ENCODE assay signal across 2 cellular contexts in the genomic region with DNA sequence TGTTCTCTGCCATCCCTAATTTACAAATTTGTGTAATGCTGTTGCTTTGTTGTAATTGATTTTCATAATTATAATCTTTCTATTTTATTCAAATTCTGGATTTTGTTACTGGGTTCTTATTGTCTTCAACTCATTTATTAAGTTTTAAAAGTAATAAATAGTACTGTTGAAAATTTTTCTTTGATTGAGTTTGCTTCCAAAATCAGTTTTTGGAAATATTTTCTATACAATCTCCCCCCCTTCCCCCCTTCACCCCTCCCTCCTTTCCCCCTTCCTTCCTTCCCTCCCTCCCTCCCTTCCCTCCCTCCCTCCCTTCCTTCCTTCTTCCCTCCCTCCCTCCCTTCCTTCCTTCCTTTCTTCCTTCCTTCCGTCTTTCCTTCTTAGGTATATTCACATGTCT.
TF ChIP-seq lines count a peak whose summit lies in the region.

No MANE protein-coding gene starts in this region.

TF ChIP-seq in HepG2, 621 proteins besides CTCF, POLR2A, EP300 and RAD21:
- TF ChIP-seq CBX2 (IDR thresholded peaks at IDR 0.05; ENCODE audit: low read depth, low read length) (no peak), CBX2 (CRISPR knock-in tag; IDR thresholded peaks at IDR 0.05; ENCODE audit: low read depth) (no peak), HNRNPK (IDR thresholded peaks at IDR 0.05; ENCODE audit: low read depth, low read length, poor library complexity, severe bottlenecking) (peak; percentile 84)

TF ChIP-seq in K562, 482 proteins besides CTCF, POLR2A, EP300 and RAD21:
- TF ChIP-seq HNRNPK (IDR thresholded peaks at IDR 0.05; ENCODE audit: low read depth, low read length, poor library complexity, severe bottlenecking) (peak; percentile 83), STAT5B (CRISPR knock-in tag; IDR thresholded peaks at IDR 0.05) (no peak), PCBP1 (IDR thresholded peaks at IDR 0.05; ENCODE audit: low read depth, low read length, poor library complexity, severe bottlenecking) (peak; percentile 56)
